ENCODE assay signal across 8 cellular contexts in the genomic region with DNA sequence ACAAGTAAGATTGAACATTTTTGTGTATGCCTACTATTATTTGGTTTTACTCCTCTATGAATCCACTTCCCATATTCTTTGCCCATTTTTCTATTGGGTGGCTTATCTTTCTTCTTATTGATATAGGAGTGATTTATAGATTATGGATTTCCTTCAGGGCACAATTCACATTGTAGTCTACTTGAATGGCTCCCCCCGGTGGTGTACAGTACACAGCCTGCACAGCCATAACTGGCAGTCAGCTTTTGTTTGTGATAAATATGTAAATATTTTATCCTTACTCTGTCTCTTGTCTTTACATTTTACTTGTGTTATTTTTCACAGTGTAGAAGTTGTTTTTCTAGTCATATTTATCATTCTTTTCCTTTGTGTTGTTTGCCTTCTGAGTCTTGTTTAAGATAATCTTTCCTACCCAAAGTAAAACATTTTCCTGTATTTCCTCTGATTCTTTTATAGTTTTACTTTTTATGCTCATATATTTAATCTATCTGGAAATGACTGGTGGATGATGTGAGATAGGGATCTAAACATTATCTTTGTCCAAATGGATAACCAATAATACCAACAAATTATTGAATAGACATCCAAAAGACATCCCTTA. TPM values are rescaled to one million over a fixed set of nuclear protein-coding genes. Genes with fewer than 3 reads are reported as not detected.
DNase-seq lines count a peak whose midpoint lies in the region; ATAC-seq and TF ChIP-seq lines count a peak whose summit lies in the region.

No MANE protein-coding gene starts in this region.

- DNase-seq in GM12864 (ENCODE audit: low read depth) = no peak
- no peak for DNase-seq in epithelial cell of proximal tubule (ENCODE audit: low read depth)
- peak; percentile 8 to 29 for DNase-seq in stimulated activated CD4-positive, alpha-beta T cell treated with anti-CD3 and anti-CD28 coated beads, Interleukin-1b, Interleukin-23, amount 100 ng/mL, for 4 hours (ENCODE audit: low read depth in 2 of 2)
- no peak for DNase-seq in mucosa of gallbladder (ENCODE audit: low spot score)
- DNase-seq in pons (ENCODE audit: low spot score) = no peak
- no peak for DNase-seq in COR-L47 (lab: John Stamatoyannopoulos, UW)

- TF ChIP-seq CTCF in GM12864 (IDR thresholded peaks at IDR 0.05; ENCODE audit: low read depth, low read length, missing control alignments) (peak; percentile 39), epithelial cell of proximal tubule (conservative IDR thresholded peaks at IDR 0.05; ENCODE audit: low read depth, low read length) (peak; percentile 79)

- H3K4me3 ChIP-seq in GM12864 (ENCODE audit: low read depth, low read length) = no peak overlapping the region
- no peak overlapping the region for H3K4me3 ChIP-seq in epithelial cell of proximal tubule (ENCODE audit: low read depth, low read length)

- peak; percentile 78 for ATAC-seq in SK-N-SH treated with all-trans-retinoic acid at 6 μM for 48 hours
- no peak for ATAC-seq in HG02610 (IDR thresholded peaks at IDR 0.05; ENCODE audit: unreplicated experiment)

TF ChIP-seq in SK-N-SH treated with all-trans-retinoic acid at 6 μM for 48 hours, 23 proteins besides CTCF, POLR2A, EP300 and RAD21:
- TF ChIP-seq ARNTL (CRISPR knock-in tag; IDR thresholded peaks at IDR 0.05; ENCODE audit: borderline replicate concordance, low read depth) (no peak), CSDC2 (CRISPR knock-in tag; IDR thresholded peaks at IDR 0.05) (no peak), SNAI2 (CRISPR knock-in tag; IDR thresholded peaks at IDR 0.05) (no peak), ESRRG (CRISPR knock-in tag; IDR thresholded peaks at IDR 0.05) (no peak), TOX (CRISPR knock-in tag; IDR thresholded peaks at IDR 0.05; ENCODE audit: borderline replicate concordance) (no peak), TCF4 (CRISPR knock-in tag; IDR thresholded peaks at IDR 0.05; ENCODE audit: borderline replicate concordance) (no peak), ISL1 (CRISPR knock-in tag; IDR thresholded peaks at IDR 0.05) (no peak), ZFP3 (CRISPR knock-in tag; IDR thresholded peaks at IDR 0.05) (no peak), ZNF8 (CRISPR knock-in tag; IDR thresholded peaks at IDR 0.05) (no peak), OSR1 (CRISPR knock-in tag; IDR thresholded peaks at IDR 0.05) (no peak), ZNF70 (CRISPR knock-in tag; IDR thresholded peaks at IDR 0.05) (no peak), GLIS3 (CRISPR knock-in tag; IDR thresholded peaks at IDR 0.05) (no peak), ZNF565 (CRISPR knock-in tag; conservative IDR thresholded peaks at IDR 0.05; ENCODE audit: low read depth) (no peak), BACH2 (CRISPR knock-in tag; IDR thresholded peaks at IDR 0.05; ENCODE audit: borderline replicate concordance) (no peak)
- TF ChIP-seq, protein P1, sequence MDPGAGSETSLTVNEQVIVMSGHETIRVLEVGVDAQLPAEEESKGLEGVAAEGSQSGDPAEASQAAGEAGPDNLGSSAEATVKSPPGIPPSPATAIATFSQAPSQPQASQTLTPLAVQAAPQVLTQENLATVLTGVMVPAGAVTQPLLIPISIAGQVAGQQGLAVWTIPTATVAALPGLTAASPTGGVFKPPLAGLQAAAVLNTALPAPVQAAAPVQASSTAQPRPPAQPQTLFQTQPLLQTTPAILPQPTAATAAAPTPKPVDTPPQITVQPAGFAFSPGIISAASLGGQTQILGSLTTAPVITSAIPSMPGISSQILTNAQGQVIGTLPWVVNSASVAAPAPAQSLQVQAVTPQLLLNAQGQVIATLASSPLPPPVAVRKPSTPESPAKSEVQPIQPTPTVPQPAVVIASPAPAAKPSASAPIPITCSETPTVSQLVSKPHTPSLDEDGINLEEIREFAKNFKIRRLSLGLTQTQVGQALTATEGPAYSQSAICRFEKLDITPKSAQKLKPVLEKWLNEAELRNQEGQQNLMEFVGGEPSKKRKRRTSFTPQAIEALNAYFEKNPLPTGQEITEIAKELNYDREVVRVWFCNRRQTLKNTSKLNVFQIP (CRISPR knock-in tag; IDR thresholded peaks at IDR 0.05; ENCODE audit: borderline replicate concordance, low read depth) = no peak
- TF ChIP-seq, protein P2, sequence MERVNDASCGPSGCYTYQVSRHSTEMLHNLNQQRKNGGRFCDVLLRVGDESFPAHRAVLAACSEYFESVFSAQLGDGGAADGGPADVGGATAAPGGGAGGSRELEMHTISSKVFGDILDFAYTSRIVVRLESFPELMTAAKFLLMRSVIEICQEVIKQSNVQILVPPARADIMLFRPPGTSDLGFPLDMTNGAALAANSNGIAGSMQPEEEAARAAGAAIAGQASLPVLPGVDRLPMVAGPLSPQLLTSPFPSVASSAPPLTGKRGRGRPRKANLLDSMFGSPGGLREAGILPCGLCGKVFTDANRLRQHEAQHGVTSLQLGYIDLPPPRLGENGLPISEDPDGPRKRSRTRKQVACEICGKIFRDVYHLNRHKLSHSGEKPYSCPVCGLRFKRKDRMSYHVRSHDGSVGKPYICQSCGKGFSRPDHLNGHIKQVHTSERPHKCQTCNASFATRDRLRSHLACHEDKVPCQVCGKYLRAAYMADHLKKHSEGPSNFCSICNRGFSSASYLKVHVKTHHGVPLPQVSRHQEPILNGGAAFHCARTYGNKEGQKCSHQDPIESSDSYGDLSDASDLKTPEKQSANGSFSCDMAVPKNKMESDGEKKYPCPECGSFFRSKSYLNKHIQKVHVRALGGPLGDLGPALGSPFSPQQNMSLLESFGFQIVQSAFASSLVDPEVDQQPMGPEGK (CRISPR knock-in tag; IDR thresholded peaks at IDR 0.05; ENCODE audit: borderline replicate concordance) = no peak
- TF ChIP-seq, protein P3, sequence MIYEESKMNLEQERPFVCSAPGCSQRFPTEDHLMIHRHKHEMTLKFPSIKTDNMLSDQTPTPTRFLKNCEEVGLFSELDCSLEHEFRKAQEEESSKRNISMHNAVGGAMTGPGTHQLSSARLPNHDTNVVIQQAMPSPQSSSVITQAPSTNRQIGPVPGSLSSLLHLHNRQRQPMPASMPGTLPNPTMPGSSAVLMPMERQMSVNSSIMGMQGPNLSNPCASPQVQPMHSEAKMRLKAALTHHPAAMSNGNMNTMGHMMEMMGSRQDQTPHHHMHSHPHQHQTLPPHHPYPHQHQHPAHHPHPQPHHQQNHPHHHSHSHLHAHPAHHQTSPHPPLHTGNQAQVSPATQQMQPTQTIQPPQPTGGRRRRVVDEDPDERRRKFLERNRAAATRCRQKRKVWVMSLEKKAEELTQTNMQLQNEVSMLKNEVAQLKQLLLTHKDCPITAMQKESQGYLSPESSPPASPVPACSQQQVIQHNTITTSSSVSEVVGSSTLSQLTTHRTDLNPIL (CRISPR knock-in tag; IDR thresholded peaks at IDR 0.05; ENCODE audit: low read depth) = no peak
- TF ChIP-seq, protein P4, sequence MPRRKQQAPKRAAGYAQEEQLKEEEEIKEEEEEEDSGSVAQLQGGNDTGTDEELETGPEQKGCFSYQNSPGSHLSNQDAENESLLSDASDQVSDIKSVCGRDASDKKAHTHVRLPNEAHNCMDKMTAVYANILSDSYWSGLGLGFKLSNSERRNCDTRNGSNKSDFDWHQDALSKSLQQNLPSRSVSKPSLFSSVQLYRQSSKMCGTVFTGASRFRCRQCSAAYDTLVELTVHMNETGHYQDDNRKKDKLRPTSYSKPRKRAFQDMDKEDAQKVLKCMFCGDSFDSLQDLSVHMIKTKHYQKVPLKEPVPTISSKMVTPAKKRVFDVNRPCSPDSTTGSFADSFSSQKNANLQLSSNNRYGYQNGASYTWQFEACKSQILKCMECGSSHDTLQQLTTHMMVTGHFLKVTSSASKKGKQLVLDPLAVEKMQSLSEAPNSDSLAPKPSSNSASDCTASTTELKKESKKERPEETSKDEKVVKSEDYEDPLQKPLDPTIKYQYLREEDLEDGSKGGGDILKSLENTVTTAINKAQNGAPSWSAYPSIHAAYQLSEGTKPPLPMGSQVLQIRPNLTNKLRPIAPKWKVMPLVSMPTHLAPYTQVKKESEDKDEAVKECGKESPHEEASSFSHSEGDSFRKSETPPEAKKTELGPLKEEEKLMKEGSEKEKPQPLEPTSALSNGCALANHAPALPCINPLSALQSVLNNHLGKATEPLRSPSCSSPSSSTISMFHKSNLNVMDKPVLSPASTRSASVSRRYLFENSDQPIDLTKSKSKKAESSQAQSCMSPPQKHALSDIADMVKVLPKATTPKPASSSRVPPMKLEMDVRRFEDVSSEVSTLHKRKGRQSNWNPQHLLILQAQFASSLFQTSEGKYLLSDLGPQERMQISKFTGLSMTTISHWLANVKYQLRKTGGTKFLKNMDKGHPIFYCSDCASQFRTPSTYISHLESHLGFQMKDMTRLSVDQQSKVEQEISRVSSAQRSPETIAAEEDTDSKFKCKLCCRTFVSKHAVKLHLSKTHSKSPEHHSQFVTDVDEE (CRISPR knock-in tag; IDR thresholded peaks at IDR 0.05) = no peak

RNA-seq across cellular contexts. Expression of a gene that starts 23.9 kb away (rescaled TPM):
- total RNA-seq in epithelial cell of proximal tubule (140 and 141 TPM in 2 replicates), mucosa of gallbladder (601 TPM)

Comparison
In these comparisons a context has a peak if more than half of its experiments do, and no peak if none do; other contexts are left out.
1. DNase-seq: peak in stimulated activated CD4-positive, alpha-beta T cell treated with anti-CD3 and anti-CD28 coated beads, Interleukin-1b, Interleukin-23, amount 100 ng/mL, for 4 hours (2 of 2); none in GM12864 (single experiment), epithelial cell of proximal tubule (single experiment), mucosa of gallbladder (single experiment), pons (single experiment) and COR-L47 (single experiment).